ENCODE assay signal across 1 cellular context in the genomic region with DNA sequence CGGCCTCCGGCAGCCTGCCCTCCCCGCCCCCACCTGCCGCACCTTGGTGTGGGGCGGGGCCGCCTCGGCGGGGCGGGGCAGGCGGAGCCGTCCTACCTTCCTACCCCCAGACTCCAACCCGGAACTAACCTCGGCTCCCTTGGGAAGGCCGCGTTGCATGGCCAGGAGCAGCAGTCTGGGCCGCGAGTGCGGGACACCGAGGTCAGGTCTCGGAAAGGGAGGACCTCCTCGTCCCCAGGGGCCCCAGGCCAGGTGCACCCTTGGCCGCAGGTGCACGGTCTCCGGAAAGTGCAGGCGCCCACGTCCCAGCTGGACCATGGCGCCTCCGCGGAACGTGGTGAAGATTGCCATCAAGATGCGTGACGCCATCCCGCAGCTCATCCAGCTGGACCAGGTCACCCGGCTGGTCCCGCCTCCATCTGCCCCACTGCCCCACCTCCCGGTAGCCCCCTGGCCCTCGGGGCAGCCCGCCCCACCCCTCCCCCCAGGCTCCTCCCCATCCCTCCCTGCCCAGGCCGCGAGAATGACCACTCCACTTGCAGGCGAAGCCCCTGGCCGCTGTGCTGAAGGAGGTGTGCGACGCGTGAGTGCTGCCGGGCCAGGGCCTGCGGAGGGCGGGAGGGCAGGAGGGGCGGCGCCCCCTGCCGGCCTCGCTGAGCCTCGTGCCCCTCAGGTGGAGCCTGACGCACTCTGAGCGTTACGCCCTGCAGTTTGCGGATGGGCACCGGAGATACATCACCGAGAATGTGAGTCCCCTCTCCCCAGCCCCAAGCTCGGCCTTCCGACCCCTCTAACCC.
A peak's percentile ranks its signal among the peaks of the same experiment; 100 is the strongest.
TF ChIP-seq lines count a peak whose summit lies in the region.

Gene ELMO3, plus strand, starts transcription at position 121 of the 797 bp plus-strand sequence. Its CDS starts 196 bp downstream, at position 317.

TF ChIP-seq in GM23338, 12 proteins besides CTCF, POLR2A, EP300 and RAD21 (continued from another document):
- TF ChIP-seq REST (IDR thresholded peaks at IDR 0.05; ENCODE audit: unreplicated experiment) (peak; percentile 44), POLR2AphosphoS5 (IDR thresholded peaks at IDR 0.05; ENCODE audit: low read depth) (peak; percentile 61)
